In genomic region chr10:99609186-99609585, GRCh38 we compare ENCODE assay signal across 23 cellular contexts.
"Had no signal": no experiment of that assay in that cellular context is flagged by ENCODE, and none has a peak within 500 bp of the region (broad histone marks: within the 10 kb centered on the region; RNA-seq: fewer than 3 reads in every experiment).

No MANE protein-coding gene starts in this region.

- DNase-seq: activated CD4-positive, alpha-beta T cell treated with anti-CD3 and anti-CD28 coated beads for 36 hours; activated CD8-positive, alpha-beta T cell treated with anti-CD3 and anti-CD28 coated beads for 36 hours; activated gamma-delta T cell; activated naive CD4-positive, alpha-beta T cell treated with anti-CD3 and anti-CD28 coated beads for 36 hours; activated naive CD8-positive, alpha-beta T cell treated with anti-CD3 and anti-CD28 coated beads, Interleukin-2, amount 10 ng/mL, durations not matched to agents 7 days and 5 days; activated T-cell treated with anti-CD3 and anti-CD28 coated beads, Interleukin-2, amount 50 U/mL, for 24 hours; adrenal gland; aorta; caudate nucleus; Karpas-422; MM.1S; NCI-H1105 treated with DMSO at 0.1 percent for 48 hours; NCI-H1436 treated with DMSO at 0.1 percent for 48 hours; NCI-H187; NCI-H2081; NCI-H510A treated with DMSO at 0.1 percent for 48 hours; NCI-H69; SIG-M5; T-helper 2 cell; T1000 had no signal

- H3K4me3 Mint-ChIP-seq: activated CD4-positive, alpha-beta T cell treated with anti-CD3 and anti-CD28 coated beads for 36 hours; activated CD8-positive, alpha-beta T cell treated with anti-CD3 and anti-CD28 coated beads for 36 hours; activated naive CD4-positive, alpha-beta T cell treated with anti-CD3 and anti-CD28 coated beads for 36 hours; activated naive CD8-positive, alpha-beta T cell treated with anti-CD3 and anti-CD28 coated beads, Interleukin-2, amount 10 ng/mL, durations not matched to agents 7 days and 5 days; activated T-cell treated with anti-CD3 and anti-CD28 coated beads, Interleukin-2, amount 50 U/mL, for 24 hours; activated T-helper 17 cell treated with anti-CD3 and anti-CD28 coated beads, Interleukin-2, amount 50 U/mL, for 72 hours had no signal

- H3K27me3 ChIP-seq: adrenal gland, breast epithelium had no signal

- H3K27me3 Mint-ChIP-seq: activated CD4-positive, alpha-beta T cell treated with anti-CD3 and anti-CD28 coated beads for 36 hours; activated CD8-positive, alpha-beta T cell treated with anti-CD3 and anti-CD28 coated beads for 36 hours; activated naive CD8-positive, alpha-beta T cell treated with anti-CD3 and anti-CD28 coated beads, Interleukin-2, amount 10 ng/mL, durations not matched to agents 7 days and 5 days; activated T-cell treated with anti-CD3 and anti-CD28 coated beads, Interleukin-2, amount 50 U/mL, for 24 hours; activated T-helper 17 cell treated with anti-CD3 and anti-CD28 coated beads, Interleukin-2, amount 50 U/mL, for 72 hours had no signal

- H3K4me3 ChIP-seq: adrenal gland, breast epithelium, K562 had no signal

- ATAC-seq: activated CD4-positive, alpha-beta T cell treated with anti-CD3 and anti-CD28 coated beads for 36 hours; activated CD8-positive, alpha-beta T cell treated with anti-CD3 and anti-CD28 coated beads for 36 hours; activated T-helper 17 cell treated with anti-CD3 and anti-CD28 coated beads, Interleukin-2, amount 50 U/mL, for 72 hours; K562 had no signal

- H3K9me3 Mint-ChIP-seq: activated CD8-positive, alpha-beta T cell treated with anti-CD3 and anti-CD28 coated beads for 36 hours; activated naive CD4-positive, alpha-beta T cell treated with anti-CD3 and anti-CD28 coated beads for 36 hours; activated naive CD8-positive, alpha-beta T cell treated with anti-CD3 and anti-CD28 coated beads, Interleukin-2, amount 10 ng/mL, durations not matched to agents 7 days and 5 days; activated T-cell treated with anti-CD3 and anti-CD28 coated beads, Interleukin-2, amount 50 U/mL, for 24 hours; activated T-helper 17 cell treated with anti-CD3 and anti-CD28 coated beads, Interleukin-2, amount 50 U/mL, for 72 hours had no signal

- H3K27ac ChIP-seq: adrenal gland, breast epithelium had no signal

- H3K27ac Mint-ChIP-seq: activated CD4-positive, alpha-beta T cell treated with anti-CD3 and anti-CD28 coated beads for 36 hours; activated CD8-positive, alpha-beta T cell treated with anti-CD3 and anti-CD28 coated beads for 36 hours; activated naive CD4-positive, alpha-beta T cell treated with anti-CD3 and anti-CD28 coated beads for 36 hours; activated naive CD8-positive, alpha-beta T cell treated with anti-CD3 and anti-CD28 coated beads, Interleukin-2, amount 10 ng/mL, durations not matched to agents 7 days and 5 days; activated T-cell treated with anti-CD3 and anti-CD28 coated beads, Interleukin-2, amount 50 U/mL, for 24 hours; activated T-helper 17 cell treated with anti-CD3 and anti-CD28 coated beads, Interleukin-2, amount 50 U/mL, for 72 hours had no signal

- H3K9me3 ChIP-seq: adrenal gland, breast epithelium had no signal

- H3K4me1 ChIP-seq: adrenal gland, breast epithelium had no signal
